In genomic region chr11:40166892-40167291, GRCh38 we compare ENCODE assay signal across 22 cellular contexts.
"Had no signal": no experiment of that assay in that cellular context is flagged by ENCODE, and none has a peak within 500 bp of the region (broad histone marks: within the 10 kb centered on the region; RNA-seq: fewer than 3 reads in every experiment).

No MANE protein-coding gene starts in this region.

- H3K27me3 ChIP-seq: heart right ventricle, left lung, upper lobe of left lung had no signal

- H3K36me3 Mint-ChIP-seq: activated naive CD8-positive, alpha-beta T cell treated with anti-CD3 and anti-CD28 coated beads, Interleukin-2, amount 10 ng/mL, durations not matched to agents 7 days and 5 days; T-cell had no signal

- DNase-seq: activated B cell treated with CpG ODN at 0.5 μM for 24 hours; activated CD4-positive, alpha-beta T cell treated with anti-CD3 and anti-CD28 coated beads for 36 hours; activated CD4-positive, alpha-beta T cell treated with anti-CD3 and anti-CD28 coated beads, Interleukin-2, amount 50 U/mL, for 4 hours; activated CD8-positive, alpha-beta memory T cell treated with anti-CD3 and anti-CD28 coated beads, Interleukin-2, amount 50 U/mL, for 48 hours; activated naive CD4-positive, alpha-beta T cell treated with anti-CD3 and anti-CD28 coated beads for 36 hours; activated naive CD8-positive, alpha-beta T cell treated with anti-CD3 and anti-CD28 coated beads, Interleukin-2, amount 10 ng/mL, durations not matched to agents 7 days and 5 days; activated T-cell treated with anti-CD3 and anti-CD28 coated beads, Interleukin-2, amount 50 U/mL, for 48 hours; amniotic stem cell; cerebellar nuclear complex; cortex of kidney; heart right ventricle; left lung; natural killer cell; stimulated activated CD4-positive, alpha-beta T cell treated with anti-CD3 and anti-CD28 coated beads, Interleukin-4, amount 100 ng/mL, for 1 hour; stimulated activated naive CD4-positive, alpha-beta T cell; T-cell; upper lobe of left lung had no signal

- H3K27ac Mint-ChIP-seq: activated B cell treated with CpG ODN at 0.5 μM for 24 hours; activated CD4-positive, alpha-beta T cell treated with anti-CD3 and anti-CD28 coated beads for 36 hours; activated naive CD4-positive, alpha-beta T cell treated with anti-CD3 and anti-CD28 coated beads for 36 hours; activated naive CD8-positive, alpha-beta T cell treated with anti-CD3 and anti-CD28 coated beads, Interleukin-2, amount 10 ng/mL, durations not matched to agents 7 days and 5 days; natural killer cell; T-cell; T-helper 2 cell treated with Interferon-gamma antibody and Interleukin-4, amounts not matched to agents 5 μg/mL and 100 μg/mL, for 36 hours had no signal

- H3K36me3 ChIP-seq: heart right ventricle, left lung, thoracic aorta, upper lobe of left lung had no signal

- H3K27ac ChIP-seq: epithelial cell of prostate, heart right ventricle, left lung, thoracic aorta, upper lobe of left lung had no signal

- H3K9me3 ChIP-seq: thoracic aorta had no signal

- H3K4me1 Mint-ChIP-seq: activated B cell treated with CpG ODN at 0.5 μM for 24 hours; activated CD4-positive, alpha-beta T cell treated with anti-CD3 and anti-CD28 coated beads for 36 hours; activated naive CD8-positive, alpha-beta T cell treated with anti-CD3 and anti-CD28 coated beads, Interleukin-2, amount 10 ng/mL, durations not matched to agents 7 days and 5 days; natural killer cell; T-cell had no signal

- H3K4me3 Mint-ChIP-seq: activated B cell treated with CpG ODN at 0.5 μM for 24 hours; activated CD4-positive, alpha-beta T cell treated with anti-CD3 and anti-CD28 coated beads for 36 hours; activated naive CD4-positive, alpha-beta T cell treated with anti-CD3 and anti-CD28 coated beads for 36 hours; activated naive CD8-positive, alpha-beta T cell treated with anti-CD3 and anti-CD28 coated beads, Interleukin-2, amount 10 ng/mL, durations not matched to agents 7 days and 5 days; natural killer cell; T-cell; T-helper 2 cell treated with Interferon-gamma antibody and Interleukin-4, amounts not matched to agents 5 μg/mL and 100 μg/mL, for 36 hours had no signal

- H3K4me1 ChIP-seq: heart right ventricle, left lung, upper lobe of left lung had no signal

- H3K4me3 ChIP-seq: heart right ventricle, left lung, lung, thoracic aorta, upper lobe of left lung had no signal

- H3K27me3 Mint-ChIP-seq: activated B cell treated with CpG ODN at 0.5 μM for 24 hours; activated CD4-positive, alpha-beta T cell treated with anti-CD3 and anti-CD28 coated beads for 36 hours; activated naive CD8-positive, alpha-beta T cell treated with anti-CD3 and anti-CD28 coated beads, Interleukin-2, amount 10 ng/mL, durations not matched to agents 7 days and 5 days; T-cell had no signal

- FAIRE-seq: TTC549 had no signal
